ENCODE assay signal across 1 cellular context in genomic region chr15:89690276-89691218, GRCh38.
TF ChIP-seq lines count a peak whose summit lies in the region.

TSS of gene PEX11A (minus strand) at chr15:89690754. CDS start at chr15:89690632, 122 bp downstream.
TSS of gene WDR93 (plus strand) at chr15:89690811. CDS start at chr15:89701747, 10,936 bp downstream.

TF ChIP-seq in liver, 16 proteins besides CTCF, POLR2A, EP300 and RAD21 (continued from another document):
- peak; percentile 95 to 96 for TF ChIP-seq GABPA (IDR thresholded peaks at IDR 0.05 in 1 of 2, conservative IDR thresholded peaks at IDR 0.05 in 1 of 2)
- no peak for TF ChIP-seq HNF4G (IDR thresholded peaks at IDR 0.05)
